In genomic region chr3:138140940-138141339, GRCh38 we compare ENCODE assay signal across 28 cellular contexts. TPM values are rescaled to one million over a fixed set of nuclear protein-coding genes. Genes with fewer than 3 reads are reported as not detected.
"Had no signal": no experiment of that assay in that cellular context is flagged by ENCODE, and none has a peak within 500 bp of the region (broad histone marks: within the 10 kb centered on the region; RNA-seq: fewer than 3 reads in every experiment).

No MANE protein-coding gene starts in this region.

- H3K27me3 ChIP-seq: ascending aorta, body of pancreas, Peyer's patch, SJSA1 had no signal

- H3K4me1 ChIP-seq: ascending aorta, Peyer's patch had no signal

- H3K27ac ChIP-seq: ascending aorta, body of pancreas, Peyer's patch, RWPE1, SJSA1 had no signal

- H3K4me3 ChIP-seq: ascending aorta, body of pancreas, Peyer's patch, SJSA1 had no signal

- DNase-seq: activated CD4-positive, alpha-beta T cell treated with anti-CD3 and anti-CD28 coated beads for 48 hours; activated CD4-positive, alpha-beta T cell treated with anti-CD3 and anti-CD28 coated beads, Interleukin-2, amount 50 U/mL, for 4 hours; activated CD4-positive, CD25-positive, alpha-beta regulatory T cell treated with anti-CD3 and anti-CD28 coated beads, Interleukin-2, amount 50 U/mL, for 72 hours; activated CD8-positive, alpha-beta memory T cell treated with anti-CD3 and anti-CD28 coated beads for 24 hours; activated effector memory CD4-positive, alpha-beta T cell treated with anti-CD3 and anti-CD28 coated beads, Interleukin-2, amount 50 U/mL, for 16 hours; activated naive CD4-positive, alpha-beta T cell treated with Interleukin-2 at 50 U/mL for 16 hours; activated naive CD8-positive, alpha-beta T cell treated with anti-CD3 and anti-CD28 coated beads, Interleukin-2, amount 50 U/mL, for 24 hours; activated T-cell treated with anti-CD3 and anti-CD28 coated beads, Interleukin-2, amount 50 U/mL, for 4 hours; amniotic stem cell; body of pancreas; central memory CD4-positive, alpha-beta T cell; MV-4-11; NCI-H1092 treated with DMSO at 0.1 percent for 48 hours; NCI-H1436 treated with DMSO at 0.1 percent for 48 hours; NCI-H187; NCI-H2081; NCI-H510A treated with DMSO at 0.1 percent for 48 hours; Peyer's patch; Right ventricle myocardium superior; T-helper 17 cell; T-helper 9 cell had no signal

- H3K36me3 ChIP-seq: ascending aorta, Peyer's patch, SJSA1 had no signal

- H3K9me3 ChIP-seq: ascending aorta, body of pancreas, Peyer's patch, SJSA1 had no signal

- ATAC-seq: activated naive CD4-positive, alpha-beta T cell treated with anti-CD3 and anti-CD28 coated beads, Interleukin-2, amount 50 U/mL, for 72 hours; activated naive CD8-positive, alpha-beta T cell treated with anti-CD3 and anti-CD28 coated beads, Interleukin-2, amount 50 U/mL, for 24 hours; activated T-cell treated with anti-CD3 and anti-CD28 coated beads, Interleukin-2, amount 50 U/mL, for 4 hours; body of pancreas; T-helper 17 cell; WTC11 had no signal

RNA-seq across cellular contexts. Expression of gene A4GNT, which starts 8.8 kb away (rescaled TPM):
- total RNA-seq: activated naive CD4-positive, alpha-beta T cell treated with anti-CD3 and anti-CD28 coated beads, Interleukin-2, amount 50 U/mL, for 72 hours; activated T-cell treated with anti-CD3 and anti-CD28 coated beads, Interleukin-2, amount 50 U/mL, for 4 hours; ascending aorta; bronchial epithelial cell; chondrocyte; Peyer's patch; Right ventricle myocardium superior; SJSA1; T-helper 17 cell; WTC11 had no signal

RNA-seq across cellular contexts. Expression of gene DZIP1L, which starts 25.5 kb away (rescaled TPM):
- total RNA-seq: activated naive CD4-positive, alpha-beta T cell treated with anti-CD3 and anti-CD28 coated beads, Interleukin-2, amount 50 U/mL, for 72 hours; activated T-cell treated with anti-CD3 and anti-CD28 coated beads, Interleukin-2, amount 50 U/mL, for 4 hours; T-helper 17 cell had no signal
